18 cellular contexts compared by ENCODE assay signal in the genomic region with DNA sequence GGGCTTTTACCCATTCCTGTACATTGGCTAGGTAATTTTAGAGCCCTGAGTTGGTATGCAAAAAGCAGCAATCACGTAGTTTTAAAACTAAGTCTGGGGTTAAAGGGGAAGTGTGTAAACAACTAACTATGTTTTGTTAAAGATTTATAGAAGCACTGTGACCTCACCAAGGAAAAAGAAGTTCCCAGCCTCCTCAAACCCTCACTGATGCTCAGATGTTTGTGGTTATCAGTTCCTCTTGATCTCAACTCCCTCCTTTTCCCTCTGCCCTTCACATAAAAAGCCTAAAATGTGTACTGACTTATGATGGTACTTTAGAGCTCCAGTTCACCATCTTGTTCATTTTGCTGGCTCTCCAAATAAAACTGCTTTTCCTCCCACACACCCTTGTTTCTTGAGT.
"Had no signal": no experiment of that assay in that cellular context is flagged by ENCODE, and none has a peak within 500 bp of the region (broad histone marks: within the 10 kb centered on the region; RNA-seq: fewer than 3 reads in every experiment).

No MANE protein-coding gene starts in this region.

- H3K9me3 ChIP-seq: adrenal gland, gastrocnemius medialis, prostate gland, suprapubic skin, upper lobe of right lung had no signal

- H3K27me3 ChIP-seq: adrenal gland, heart left ventricle, suprapubic skin, upper lobe of right lung had no signal

- H3K4me1 ChIP-seq: adrenal gland, gastrocnemius medialis, heart left ventricle, prostate gland, suprapubic skin, upper lobe of right lung had no signal

- H3K27ac ChIP-seq: adrenal gland, cardiac muscle cell, gastrocnemius medialis, heart left ventricle, prostate gland, skin epidermis, suprapubic skin, upper lobe of right lung, WERI-Rb-1 had no signal

- ATAC-seq: activated T-cell treated with anti-CD3 and anti-CD28 coated beads, Interleukin-2, amount 50 U/mL, for 4 hours; gastrocnemius medialis; heart left ventricle; left cardiac atrium; right cardiac atrium; upper lobe of right lung had no signal

- DNase-seq: activated CD4-positive, alpha-beta memory T cell treated with anti-CD3 and anti-CD28 coated beads, Interleukin-2, amount 10 ng/mL, durations not matched to agents 7 days and 5 days; activated effector memory CD4-positive, alpha-beta T cell treated with anti-CD3 and anti-CD28 coated beads, Interleukin-2, amount 50 U/mL, for 16 hours; activated T-cell treated with anti-CD3 and anti-CD28 coated beads, Interleukin-2, amount 50 U/mL, for 4 hours; adrenal gland; erythroblast; gastrocnemius medialis; heart left ventricle; left cardiac atrium; right cardiac atrium; stimulated activated CD4-positive, alpha-beta T cell treated with anti-CD3 and anti-CD28 coated beads, Interleukin-4, amount 100 ng/mL, for 4 hours; stimulated activated CD8-positive, alpha-beta memory T cell treated with anti-CD3 and anti-CD28 coated beads, Interleukin-4, amount 100 ng/mL, for 48 hours; upper lobe of right lung; WERI-Rb-1 had no signal

- H3K36me3 ChIP-seq: adrenal gland, cardiac muscle cell, gastrocnemius medialis, heart left ventricle, prostate gland, suprapubic skin, upper lobe of right lung, WERI-Rb-1 had no signal

- H3K4me3 ChIP-seq: adrenal gland, cardiac muscle cell, gastrocnemius medialis, heart left ventricle, lung, prostate gland, skin epidermis, suprapubic skin, upper lobe of right lung had no signal
